Comparison of ENCODE assay signal across 12 cellular contexts in genomic region chr5:425714-426113, GRCh38. TPM values are rescaled to one million over a fixed set of nuclear protein-coding genes. Genes with fewer than 3 reads are reported as not detected.
DNase-seq lines count a peak whose midpoint lies in the region; ATAC-seq and TF ChIP-seq lines count a peak whose summit lies in the region.
"Had no signal": no experiment of that assay in that cellular context is flagged by ENCODE, and none has a peak within 500 bp of the region (broad histone marks: within the 10 kb centered on the region; RNA-seq: fewer than 3 reads in every experiment).

No MANE protein-coding gene starts in this region.

- H3K4me2 ChIP-seq in neural progenitor cell = no peak overlapping the region

- H3K79me2 ChIP-seq in neural progenitor cell (ENCODE audit: low read depth) = no peaks in the 10 kb centered on the region

- POLR2A ChIA-PET in activated CD4-positive, alpha-beta T cell treated with anti-CD3 and anti-CD28 coated beads, Interleukin-2, amount 10 ng/mL, durations not matched to agents 7 days and 5 days (lab: Charles Lee) = no interaction called here

- CTCF ChIA-PET in activated CD4-positive, alpha-beta T cell treated with anti-CD3 and anti-CD28 coated beads, Interleukin-2, amount 10 ng/mL, durations not matched to agents 7 days and 5 days (lab: Charles Lee) = interaction anchor here (1.2 to 1.3 kb wide), 3 partner anchors 76 to 81 kb away, joined by 3 read pairs; no protein-coding TSS in a partner anchor

- no peak overlapping the region for H3K9ac ChIP-seq in neural progenitor cell

- TF ChIP-seq CTCF in neural progenitor cell (IDR thresholded peaks at IDR 0.05) = peak; percentile 11

- H3K4me1 Mint-ChIP-seq in activated CD4-positive, alpha-beta T cell treated with anti-CD3 and anti-CD28 coated beads, Interleukin-2, amount 10 ng/mL, durations not matched to agents 7 days and 5 days = peaks cover 34% of the 10 kb centered on the region
- peaks cover 13% of the 10 kb centered on the region for H3K4me1 Mint-ChIP-seq in neural progenitor cell
- H3K4me1 Mint-ChIP-seq in T-helper 2 cell treated with Interferon-gamma antibody and Interleukin-4, amounts not matched to agents 5 μg/mL and 100 μg/mL, for 36 hours (ENCODE audit: low read depth) = peaks cover 18% of the 10 kb centered on the region
- H3K4me1 Mint-ChIP-seq: CD4-positive, CD25-positive, alpha-beta regulatory T cell; central memory CD8-positive, alpha-beta T cell had no signal

- H3K4me3 ChIP-seq in neural progenitor cell = no peak overlapping the region

- H3K27me3 Mint-ChIP-seq in activated CD4-positive, alpha-beta T cell treated with anti-CD3 and anti-CD28 coated beads, Interleukin-2, amount 10 ng/mL, durations not matched to agents 7 days and 5 days = no peaks in the 10 kb centered on the region
- H3K27me3 Mint-ChIP-seq in neural progenitor cell (ENCODE audit: insufficient read depth, low read depth) = peaks cover 12% of the 10 kb centered on the region
- H3K27me3 Mint-ChIP-seq in T-helper 2 cell treated with Interferon-gamma antibody and Interleukin-4, amounts not matched to agents 5 μg/mL and 100 μg/mL, for 36 hours (ENCODE audit: low read depth) = no peaks in the 10 kb centered on the region
- H3K27me3 Mint-ChIP-seq: CD4-positive, CD25-positive, alpha-beta regulatory T cell had no signal

- no peak overlapping the region for H3K27ac ChIP-seq in neural progenitor cell

- H3F3A ChIP-seq in neural progenitor cell (ENCODE audit: low read depth) = no peaks in the 10 kb centered on the region

- H2AFZ ChIP-seq in neural progenitor cell (replicated peaks) = no peak overlapping the region

- H3K9me3 ChIP-seq in neural progenitor cell (ENCODE audit: low read depth) = no peaks in the 10 kb centered on the region

- no peak for ATAC-seq in left lobe of liver

- no peaks in the 10 kb centered on the region for H3K36me3 ChIP-seq in neural progenitor cell

- no peaks in the 10 kb centered on the region for H4K20me1 ChIP-seq in neural progenitor cell (ENCODE audit: low read depth)

- H3K4me3 Mint-ChIP-seq in activated CD4-positive, alpha-beta T cell treated with anti-CD3 and anti-CD28 coated beads, Interleukin-2, amount 10 ng/mL, durations not matched to agents 7 days and 5 days = no peak overlapping the region
- no peak overlapping the region for H3K4me3 Mint-ChIP-seq in neural progenitor cell
- H3K4me3 Mint-ChIP-seq in T-helper 2 cell treated with Interferon-gamma antibody and Interleukin-4, amounts not matched to agents 5 μg/mL and 100 μg/mL, for 36 hours = no peak overlapping the region
- H3K4me3 Mint-ChIP-seq: activated B cell treated with CpG ODN at 0.5 μM for 24 hours; CD4-positive, CD25-positive, alpha-beta regulatory T cell; central memory CD8-positive, alpha-beta T cell had no signal

- no peaks in the 10 kb centered on the region for H3K4me1 ChIP-seq in neural progenitor cell

- H3K9me3 Mint-ChIP-seq in activated CD4-positive, alpha-beta T cell treated with anti-CD3 and anti-CD28 coated beads, Interleukin-2, amount 10 ng/mL, durations not matched to agents 7 days and 5 days = no peaks in the 10 kb centered on the region
- peaks cover 5% of the 10 kb centered on the region for H3K9me3 Mint-ChIP-seq in neural progenitor cell
- H3K9me3 Mint-ChIP-seq in T-helper 2 cell treated with Interferon-gamma antibody and Interleukin-4, amounts not matched to agents 5 μg/mL and 100 μg/mL, for 36 hours = no peaks in the 10 kb centered on the region
- H3K9me3 Mint-ChIP-seq: activated B cell treated with CpG ODN at 0.5 μM for 24 hours; CD4-positive, CD25-positive, alpha-beta regulatory T cell; central memory CD8-positive, alpha-beta T cell had no signal

- peak overlapping the region; percentile 60 for H3K27ac Mint-ChIP-seq in activated CD4-positive, alpha-beta T cell treated with anti-CD3 and anti-CD28 coated beads, Interleukin-2, amount 10 ng/mL, durations not matched to agents 7 days and 5 days
- no peak overlapping the region for H3K27ac Mint-ChIP-seq in neural progenitor cell
- no peak overlapping the region for H3K27ac Mint-ChIP-seq in T-helper 2 cell treated with Interferon-gamma antibody and Interleukin-4, amounts not matched to agents 5 μg/mL and 100 μg/mL, for 36 hours
- H3K27ac Mint-ChIP-seq: CD4-positive, CD25-positive, alpha-beta regulatory T cell had no signal

- peak; percentile 45 for DNase-seq in activated CD4-positive, alpha-beta T cell treated with anti-CD3 and anti-CD28 coated beads, Interleukin-2, amount 10 ng/mL, durations not matched to agents 7 days and 5 days
- no peak for DNase-seq in activated CD4-positive, alpha-beta T cell treated with anti-CD3 and anti-CD28 coated beads for 1 hour
- DNase-seq in NCI-H1105 (lab: John Stamatoyannopoulos, UW) = peak; percentile 35
- peak; percentile 19 for DNase-seq in amniotic epithelial cell (ENCODE audit: low read depth)
- DNase-seq in neural progenitor cell (ENCODE audit: low spot score) = no peak
- DNase-seq in T-helper 2 cell treated with Interferon-gamma antibody and Interleukin-4, amounts not matched to agents 5 μg/mL and 100 μg/mL, for 36 hours (ENCODE audit: low spot score) = no peak
- DNase-seq in left lobe of liver (ENCODE audit: low spot score) = no peak
- DNase-seq in COLO829 (ENCODE audit: low spot score) = no peak
- DNase-seq: activated B cell treated with CpG ODN at 0.5 μM for 24 hours, NCI-H187 treated with DMSO at 0.1 percent for 48 hours had no signal

- H3K36me3 Mint-ChIP-seq in activated CD4-positive, alpha-beta T cell treated with anti-CD3 and anti-CD28 coated beads, Interleukin-2, amount 10 ng/mL, durations not matched to agents 7 days and 5 days (ENCODE audit: low read depth) = peaks cover 18% of the 10 kb centered on the region
- H3K36me3 Mint-ChIP-seq in neural progenitor cell = peaks cover 3% of the 10 kb centered on the region
- peaks cover 37% of the 10 kb centered on the region for H3K36me3 Mint-ChIP-seq in T-helper 2 cell treated with Interferon-gamma antibody and Interleukin-4, amounts not matched to agents 5 μg/mL and 100 μg/mL, for 36 hours (ENCODE audit: low read depth)
- H3K36me3 Mint-ChIP-seq: CD4-positive, CD25-positive, alpha-beta regulatory T cell had no signal

- H3K27me3 ChIP-seq in neural progenitor cell = no peaks in the 10 kb centered on the region

RNA-seq across cellular contexts. Expression of gene EXOC3, which starts 17.3 kb away (rescaled TPM):
- 10 to 100 TPM; 65.5 to 79.0 TPM for total RNA-seq in activated CD4-positive, alpha-beta T cell treated with anti-CD3 and anti-CD28 coated beads, Interleukin-2, amount 10 ng/mL, durations not matched to agents 7 days and 5 days
- total RNA-seq in neural progenitor cell (ENCODE audit: low replicate concordance) (19.2 and 37.6 TPM in 2 replicates), left lobe of liver (25.7 TPM)

Comparison
In these comparisons a context has a peak if more than half of its experiments do, and no peak if none do; other contexts are left out.
1. DNase-seq: peak in activated CD4-positive, alpha-beta T cell treated with anti-CD3 and anti-CD28 coated beads, Interleukin-2, amount 10 ng/mL, durations not matched to agents 7 days and 5 days (single experiment), NCI-H1105 (single experiment) and amniotic epithelial cell (single experiment); none in activated CD4-positive, alpha-beta T cell treated with anti-CD3 and anti-CD28 coated beads for 1 hour (single experiment), neural progenitor cell (single experiment), T-helper 2 cell treated with Interferon-gamma antibody and Interleukin-4, amounts not matched to agents 5 μg/mL and 100 μg/mL, for 36 hours (single experiment), left lobe of liver (single experiment) and COLO829 (single experiment).